ENCODE assay signal across 8 cellular contexts in the genomic region with DNA sequence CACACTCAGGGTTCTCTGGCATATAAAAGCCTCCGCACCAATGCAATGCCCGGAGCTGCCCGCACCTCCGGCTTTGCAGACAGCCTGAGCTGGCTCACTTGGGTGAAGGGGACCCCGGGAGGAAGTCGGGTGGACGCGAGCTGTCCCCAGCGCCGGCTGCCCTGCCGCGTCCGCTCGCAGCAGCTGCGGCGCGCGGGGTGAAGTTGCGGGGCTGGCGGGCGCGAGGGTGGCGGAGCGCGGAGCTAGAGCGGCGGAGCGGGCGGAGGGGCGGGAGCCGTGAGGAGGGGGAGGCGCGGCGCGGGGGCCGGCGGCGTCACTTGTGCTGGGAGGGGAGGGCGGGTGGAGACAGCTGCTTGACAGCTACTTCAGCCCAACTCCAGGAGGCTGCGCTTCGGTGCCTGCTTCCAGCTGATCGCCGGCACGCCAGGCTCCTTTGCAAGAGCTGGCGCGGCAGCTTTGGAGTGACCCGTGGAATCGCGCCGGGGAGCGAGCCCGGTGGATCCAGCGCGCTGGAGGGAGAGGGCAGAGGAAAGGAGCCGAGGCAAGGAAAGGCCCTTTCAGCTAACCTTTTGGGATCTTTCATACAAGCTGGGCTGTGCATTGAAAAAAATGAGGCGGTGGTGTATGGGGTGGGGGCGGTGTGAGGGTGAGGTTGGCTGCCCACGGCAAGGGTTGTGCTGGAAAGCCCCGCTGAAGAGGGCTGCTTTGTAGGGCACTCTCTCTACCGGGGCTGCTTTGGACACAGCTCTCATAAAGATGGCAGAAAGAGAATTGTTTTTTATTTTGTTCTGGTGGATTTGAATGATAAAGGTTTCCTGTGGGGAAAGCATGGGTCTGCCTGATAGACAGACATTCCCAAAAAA. TPM values are rescaled to one million over a fixed set of nuclear protein-coding genes. Genes with fewer than 3 reads are reported as not detected.
DNase-seq lines count a peak whose midpoint lies in the region; ATAC-seq lines count a peak whose summit lies in the region.

No MANE protein-coding gene starts in this region.

- H3K27me3 ChIP-seq in BLaER1 (no peaks in the 10 kb centered on the region), mucosa of rectum (ENCODE audit: control insufficient read depth in 2 of 2, insufficient read depth in 2 of 2, low read length in 2 of 2) (peaks cover 18 to 24% of the 10 kb centered on the region in 2 donors)

- H3K27ac ChIP-seq in BLaER1, result peak overlapping the region; percentile 70
- H3K27ac ChIP-seq in mucosa of rectum (ENCODE audit: low read depth in 2 of 2, low read length in 2 of 2), result peak overlapping the region in 1 of 2 donors; percentile 26
- peak overlapping the region; percentile 8 for H3K27ac ChIP-seq in substantia nigra (ENCODE audit: low read depth, low read length, poor library complexity, severe bottlenecking)

- H3K4me2 ChIP-seq in BLaER1, result peak overlapping the region; percentile 94

- H3K36me3 ChIP-seq in BLaER1 (no peaks in the 10 kb centered on the region), mucosa of rectum (ENCODE audit: control insufficient read depth in 2 of 2, insufficient read depth in 2 of 2, low read length in 2 of 2) (no peaks in the 10 kb centered on the region)

- peak; percentile 35 for ATAC-seq in GM21723 (IDR thresholded peaks at IDR 0.05; ENCODE audit: unreplicated experiment)
- ATAC-seq in esophagus mucosa, result peak; percentile 45
- ATAC-seq in GM18907 (IDR thresholded peaks at IDR 0.05; ENCODE audit: unreplicated experiment), result no peak

- H4K20me1 ChIP-seq in BLaER1, result no peaks in the 10 kb centered on the region

- H3K9ac ChIP-seq in BLaER1 (peak overlapping the region; percentile 74), mucosa of rectum (ENCODE audit: low read depth in 1 of 2, low read length in 2 of 2) (peak overlapping the region; percentile 10 to 49)

- DNase-seq in NCI-H2227 (lab: John Stamatoyannopoulos, UW; ENCODE audit: unreplicated experiment) (peak; percentile 82), substantia nigra (lab: John Stamatoyannopoulos, UW) (peak in 28 of 49 donors; percentile 6 to 63 (median 30))
- peak; percentile 75 for DNase-seq in activated CD8-positive, alpha-beta memory T cell treated with anti-CD3 and anti-CD28 coated beads, Interleukin-2, amount 50 U/mL, for 48 hours

- peaks cover 64% of the 10 kb centered on the region for H3K4me1 ChIP-seq in BLaER1
- peaks cover 8 to 12% of the 10 kb centered on the region in 2 donors for H3K4me1 ChIP-seq in mucosa of rectum (ENCODE audit: control insufficient read depth in 2 of 2, insufficient read depth in 2 of 2, low read length in 2 of 2)

- H3K4me3 ChIP-seq in BLaER1, result peak overlapping the region; percentile 73
- peak overlapping the region; percentile 63 to 69 for H3K4me3 ChIP-seq in mucosa of rectum (ENCODE audit: low read length in 2 of 2)

- H3K9me3 ChIP-seq in BLaER1, result no peaks in the 10 kb centered on the region
- no peaks in the 10 kb centered on the region for H3K9me3 ChIP-seq in mucosa of rectum (ENCODE audit: control insufficient read depth in 2 of 2, low read length in 2 of 2)

RNA-seq across cellular contexts. Expression of gene RIPOR2, which starts 24.7 kb away (rescaled TPM):
- total RNA-seq in esophagus mucosa, result 2.1 TPM

Comparison
In these comparisons a context has a peak if more than half of its experiments do, and no peak if none do; other contexts are left out.
1. DNase-seq: peak in every context shown above with its lines; median percentile 82 in NCI-H2227; 75 in activated CD8-positive, alpha-beta memory T cell treated with anti-CD3 and anti-CD28 coated beads, Interleukin-2, amount 50 U/mL, for 48 hours; 30 in substantia nigra.